ENCODE assay signal across 1 cellular context in genomic region chr3:101676219-101676764, GRCh38.
TF ChIP-seq lines count a peak whose summit lies in the region.

No MANE protein-coding gene starts in this region.

TF ChIP-seq in HepG2, 621 proteins besides CTCF, POLR2A, EP300 and RAD21 (continued from another document and continues in another):
- TF ChIP-seq ZNF800 (CRISPR knock-in tag; IDR thresholded peaks at IDR 0.05) (no peak), IKZF1 (IDR thresholded peaks at IDR 0.05) (no peak), ZNF567 (CRISPR knock-in tag; IDR thresholded peaks at IDR 0.05; ENCODE audit: borderline replicate concordance) (no peak), HNF4A (CRISPR knock-in tag; IDR thresholded peaks at IDR 0.05) (no peak), NFYB (CRISPR knock-in tag; IDR thresholded peaks at IDR 0.05) (no peak), ZNF431 (CRISPR knock-in tag; IDR thresholded peaks at IDR 0.05; ENCODE audit: borderline replicate concordance, low read depth) (0 out of 2 replicates have a peak, but pooled peaks have one; percentile 23), ZNF460 (CRISPR knock-in tag; IDR thresholded peaks at IDR 0.05; ENCODE audit: borderline replicate concordance) (no peak; the same call in 1 of the 2 replicates), ZSCAN25 (CRISPR knock-in tag; IDR thresholded peaks at IDR 0.05) (no peak), CREM (IDR thresholded peaks at IDR 0.05) (no peak), CREM (CRISPR knock-in tag; IDR thresholded peaks at IDR 0.05) (no peak), RBM22 (optimal IDR thresholded peaks at IDR 0.05; ENCODE audit: low read length) (no peak), TBL1XR1 (IDR thresholded peaks at IDR 0.05; ENCODE audit: borderline replicate concordance, low read length, partially characterized antibody) (no peak), CHD4 (IDR thresholded peaks at IDR 0.05; ENCODE audit: borderline replicate concordance, low read length) (no peak), TFDP1 (CRISPR knock-in tag; IDR thresholded peaks at IDR 0.05; ENCODE audit: borderline replicate concordance) (no peak), MBNL3 (CRISPR knock-in tag; conservative IDR thresholded peaks at IDR 0.05) (no peak), SYNCRIP (IDR thresholded peaks at IDR 0.05; ENCODE audit: insufficient read depth, low read depth, low read length) (no peak), CBFB (CRISPR knock-in tag; IDR thresholded peaks at IDR 0.05) (peak; percentile 26; the same call in 1 of the 2 replicates), ATF7 (IDR thresholded peaks at IDR 0.05) (no peak), ATF7 (CRISPR knock-in tag; IDR thresholded peaks at IDR 0.05) (no peak), MTA3 (CRISPR knock-in tag; IDR thresholded peaks at IDR 0.05) (no peak), ZNF512B (CRISPR knock-in tag; IDR thresholded peaks at IDR 0.05; ENCODE audit: borderline replicate concordance) (peak; percentile 85; the same call in 1 of the 2 replicates), GABPB1 (CRISPR knock-in tag; IDR thresholded peaks at IDR 0.05) (peak; percentile 83; the same call in 1 of the 2 replicates)
- TF ChIP-seq, protein P1, sequence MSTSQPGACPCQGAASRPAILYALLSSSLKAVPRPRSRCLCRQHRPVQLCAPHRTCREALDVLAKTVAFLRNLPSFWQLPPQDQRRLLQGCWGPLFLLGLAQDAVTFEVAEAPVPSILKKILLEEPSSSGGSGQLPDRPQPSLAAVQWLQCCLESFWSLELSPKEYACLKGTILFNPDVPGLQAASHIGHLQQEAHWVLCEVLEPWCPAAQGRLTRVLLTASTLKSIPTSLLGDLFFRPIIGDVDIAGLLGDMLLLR (CRISPR knock-in tag; IDR thresholded peaks at IDR 0.05) = no peak
- TF ChIP-seq, protein P2, sequence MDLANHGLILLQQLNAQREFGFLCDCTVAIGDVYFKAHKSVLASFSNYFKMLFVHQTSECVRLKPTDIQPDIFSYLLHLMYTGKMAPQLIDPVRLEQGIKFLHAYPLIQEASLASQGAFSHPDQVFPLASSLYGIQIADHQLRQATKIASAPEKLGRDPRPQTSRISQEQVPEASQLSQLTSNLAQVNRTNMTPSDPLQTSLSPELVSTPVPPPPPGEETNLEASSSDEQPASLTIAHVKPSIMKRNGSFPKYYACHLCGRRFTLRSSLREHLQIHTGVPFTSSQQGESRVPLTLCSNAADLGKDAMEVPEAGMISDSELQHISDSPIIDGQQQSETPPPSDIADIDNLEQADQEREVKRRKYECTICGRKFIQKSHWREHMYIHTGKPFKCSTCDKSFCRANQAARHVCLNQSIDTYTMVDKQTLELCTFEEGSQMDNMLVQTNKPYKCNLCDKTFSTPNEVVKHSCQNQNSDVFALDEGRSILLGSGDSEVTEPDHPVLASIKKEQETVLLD (CRISPR knock-in tag; IDR thresholded peaks at IDR 0.05; ENCODE audit: low read depth) = peak; percentile 58; the same call in 1 of the 2 replicates
- TF ChIP-seq, protein P3, sequence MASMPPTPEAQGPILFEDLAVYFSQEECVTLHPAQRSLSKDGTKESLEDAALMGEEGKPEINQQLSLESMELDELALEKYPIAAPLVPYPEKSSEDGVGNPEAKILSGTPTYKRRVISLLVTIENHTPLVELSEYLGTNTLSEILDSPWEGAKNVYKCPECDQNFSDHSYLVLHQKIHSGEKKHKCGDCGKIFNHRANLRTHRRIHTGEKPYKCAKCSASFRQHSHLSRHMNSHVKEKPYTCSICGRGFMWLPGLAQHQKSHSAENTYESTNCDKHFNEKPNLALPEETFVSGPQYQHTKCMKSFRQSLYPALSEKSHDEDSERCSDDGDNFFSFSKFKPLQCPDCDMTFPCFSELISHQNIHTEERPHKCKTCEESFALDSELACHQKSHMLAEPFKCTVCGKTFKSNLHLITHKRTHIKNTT (CRISPR knock-in tag; IDR thresholded peaks at IDR 0.05) = no peak
- TF ChIP-seq, protein P4, sequence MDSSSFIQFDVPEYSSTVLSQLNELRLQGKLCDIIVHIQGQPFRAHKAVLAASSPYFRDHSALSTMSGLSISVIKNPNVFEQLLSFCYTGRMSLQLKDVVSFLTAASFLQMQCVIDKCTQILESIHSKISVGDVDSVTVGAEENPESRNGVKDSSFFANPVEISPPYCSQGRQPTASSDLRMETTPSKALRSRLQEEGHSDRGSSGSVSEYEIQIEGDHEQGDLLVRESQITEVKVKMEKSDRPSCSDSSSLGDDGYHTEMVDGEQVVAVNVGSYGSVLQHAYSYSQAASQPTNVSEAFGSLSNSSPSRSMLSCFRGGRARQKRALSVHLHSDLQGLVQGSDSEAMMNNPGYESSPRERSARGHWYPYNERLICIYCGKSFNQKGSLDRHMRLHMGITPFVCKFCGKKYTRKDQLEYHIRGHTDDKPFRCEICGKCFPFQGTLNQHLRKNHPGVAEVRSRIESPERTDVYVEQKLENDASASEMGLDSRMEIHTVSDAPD (CRISPR knock-in tag; IDR thresholded peaks at IDR 0.05) = peak; percentile 70; the same call in 1 of the 2 replicates
- TF ChIP-seq, protein P5, sequence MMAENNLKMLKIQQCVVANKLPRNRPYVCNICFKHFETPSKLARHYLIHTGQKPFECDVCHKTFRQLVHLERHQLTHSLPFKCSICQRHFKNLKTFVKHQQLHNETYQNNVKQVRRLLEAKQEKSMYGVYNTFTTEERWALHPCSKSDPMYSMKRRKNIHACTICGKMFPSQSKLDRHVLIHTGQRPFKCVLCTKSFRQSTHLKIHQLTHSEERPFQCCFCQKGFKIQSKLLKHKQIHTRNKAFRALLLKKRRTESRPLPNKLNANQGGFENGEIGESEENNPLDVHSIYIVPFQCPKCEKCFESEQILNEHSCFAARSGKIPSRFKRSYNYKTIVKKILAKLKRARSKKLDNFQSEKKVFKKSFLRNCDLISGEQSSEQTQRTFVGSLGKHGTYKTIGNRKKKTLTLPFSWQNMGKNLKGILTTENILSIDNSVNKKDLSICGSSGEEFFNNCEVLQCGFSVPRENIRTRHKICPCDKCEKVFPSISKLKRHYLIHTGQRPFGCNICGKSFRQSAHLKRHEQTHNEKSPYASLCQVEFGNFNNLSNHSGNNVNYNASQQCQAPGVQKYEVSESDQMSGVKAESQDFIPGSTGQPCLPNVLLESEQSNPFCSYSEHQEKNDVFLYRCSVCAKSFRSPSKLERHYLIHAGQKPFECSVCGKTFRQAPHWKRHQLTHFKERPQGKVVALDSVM (CRISPR knock-in tag; IDR thresholded peaks at IDR 0.05) = no peak
- TF ChIP-seq, protein P6, sequence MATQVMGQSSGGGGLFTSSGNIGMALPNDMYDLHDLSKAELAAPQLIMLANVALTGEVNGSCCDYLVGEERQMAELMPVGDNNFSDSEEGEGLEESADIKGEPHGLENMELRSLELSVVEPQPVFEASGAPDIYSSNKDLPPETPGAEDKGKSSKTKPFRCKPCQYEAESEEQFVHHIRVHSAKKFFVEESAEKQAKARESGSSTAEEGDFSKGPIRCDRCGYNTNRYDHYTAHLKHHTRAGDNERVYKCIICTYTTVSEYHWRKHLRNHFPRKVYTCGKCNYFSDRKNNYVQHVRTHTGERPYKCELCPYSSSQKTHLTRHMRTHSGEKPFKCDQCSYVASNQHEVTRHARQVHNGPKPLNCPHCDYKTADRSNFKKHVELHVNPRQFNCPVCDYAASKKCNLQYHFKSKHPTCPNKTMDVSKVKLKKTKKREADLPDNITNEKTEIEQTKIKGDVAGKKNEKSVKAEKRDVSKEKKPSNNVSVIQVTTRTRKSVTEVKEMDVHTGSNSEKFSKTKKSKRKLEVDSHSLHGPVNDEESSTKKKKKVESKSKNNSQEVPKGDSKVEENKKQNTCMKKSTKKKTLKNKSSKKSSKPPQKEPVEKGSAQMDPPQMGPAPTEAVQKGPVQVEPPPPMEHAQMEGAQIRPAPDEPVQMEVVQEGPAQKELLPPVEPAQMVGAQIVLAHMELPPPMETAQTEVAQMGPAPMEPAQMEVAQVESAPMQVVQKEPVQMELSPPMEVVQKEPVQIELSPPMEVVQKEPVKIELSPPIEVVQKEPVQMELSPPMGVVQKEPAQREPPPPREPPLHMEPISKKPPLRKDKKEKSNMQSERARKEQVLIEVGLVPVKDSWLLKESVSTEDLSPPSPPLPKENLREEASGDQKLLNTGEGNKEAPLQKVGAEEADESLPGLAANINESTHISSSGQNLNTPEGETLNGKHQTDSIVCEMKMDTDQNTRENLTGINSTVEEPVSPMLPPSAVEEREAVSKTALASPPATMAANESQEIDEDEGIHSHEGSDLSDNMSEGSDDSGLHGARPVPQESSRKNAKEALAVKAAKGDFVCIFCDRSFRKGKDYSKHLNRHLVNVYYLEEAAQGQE (IDR thresholded peaks at IDR 0.05; ENCODE audit: borderline replicate concordance in 1 of 2, low read depth in 1 of 2, low read length in 2 of 2) = no peak
- TF ChIP-seq, protein P7, sequence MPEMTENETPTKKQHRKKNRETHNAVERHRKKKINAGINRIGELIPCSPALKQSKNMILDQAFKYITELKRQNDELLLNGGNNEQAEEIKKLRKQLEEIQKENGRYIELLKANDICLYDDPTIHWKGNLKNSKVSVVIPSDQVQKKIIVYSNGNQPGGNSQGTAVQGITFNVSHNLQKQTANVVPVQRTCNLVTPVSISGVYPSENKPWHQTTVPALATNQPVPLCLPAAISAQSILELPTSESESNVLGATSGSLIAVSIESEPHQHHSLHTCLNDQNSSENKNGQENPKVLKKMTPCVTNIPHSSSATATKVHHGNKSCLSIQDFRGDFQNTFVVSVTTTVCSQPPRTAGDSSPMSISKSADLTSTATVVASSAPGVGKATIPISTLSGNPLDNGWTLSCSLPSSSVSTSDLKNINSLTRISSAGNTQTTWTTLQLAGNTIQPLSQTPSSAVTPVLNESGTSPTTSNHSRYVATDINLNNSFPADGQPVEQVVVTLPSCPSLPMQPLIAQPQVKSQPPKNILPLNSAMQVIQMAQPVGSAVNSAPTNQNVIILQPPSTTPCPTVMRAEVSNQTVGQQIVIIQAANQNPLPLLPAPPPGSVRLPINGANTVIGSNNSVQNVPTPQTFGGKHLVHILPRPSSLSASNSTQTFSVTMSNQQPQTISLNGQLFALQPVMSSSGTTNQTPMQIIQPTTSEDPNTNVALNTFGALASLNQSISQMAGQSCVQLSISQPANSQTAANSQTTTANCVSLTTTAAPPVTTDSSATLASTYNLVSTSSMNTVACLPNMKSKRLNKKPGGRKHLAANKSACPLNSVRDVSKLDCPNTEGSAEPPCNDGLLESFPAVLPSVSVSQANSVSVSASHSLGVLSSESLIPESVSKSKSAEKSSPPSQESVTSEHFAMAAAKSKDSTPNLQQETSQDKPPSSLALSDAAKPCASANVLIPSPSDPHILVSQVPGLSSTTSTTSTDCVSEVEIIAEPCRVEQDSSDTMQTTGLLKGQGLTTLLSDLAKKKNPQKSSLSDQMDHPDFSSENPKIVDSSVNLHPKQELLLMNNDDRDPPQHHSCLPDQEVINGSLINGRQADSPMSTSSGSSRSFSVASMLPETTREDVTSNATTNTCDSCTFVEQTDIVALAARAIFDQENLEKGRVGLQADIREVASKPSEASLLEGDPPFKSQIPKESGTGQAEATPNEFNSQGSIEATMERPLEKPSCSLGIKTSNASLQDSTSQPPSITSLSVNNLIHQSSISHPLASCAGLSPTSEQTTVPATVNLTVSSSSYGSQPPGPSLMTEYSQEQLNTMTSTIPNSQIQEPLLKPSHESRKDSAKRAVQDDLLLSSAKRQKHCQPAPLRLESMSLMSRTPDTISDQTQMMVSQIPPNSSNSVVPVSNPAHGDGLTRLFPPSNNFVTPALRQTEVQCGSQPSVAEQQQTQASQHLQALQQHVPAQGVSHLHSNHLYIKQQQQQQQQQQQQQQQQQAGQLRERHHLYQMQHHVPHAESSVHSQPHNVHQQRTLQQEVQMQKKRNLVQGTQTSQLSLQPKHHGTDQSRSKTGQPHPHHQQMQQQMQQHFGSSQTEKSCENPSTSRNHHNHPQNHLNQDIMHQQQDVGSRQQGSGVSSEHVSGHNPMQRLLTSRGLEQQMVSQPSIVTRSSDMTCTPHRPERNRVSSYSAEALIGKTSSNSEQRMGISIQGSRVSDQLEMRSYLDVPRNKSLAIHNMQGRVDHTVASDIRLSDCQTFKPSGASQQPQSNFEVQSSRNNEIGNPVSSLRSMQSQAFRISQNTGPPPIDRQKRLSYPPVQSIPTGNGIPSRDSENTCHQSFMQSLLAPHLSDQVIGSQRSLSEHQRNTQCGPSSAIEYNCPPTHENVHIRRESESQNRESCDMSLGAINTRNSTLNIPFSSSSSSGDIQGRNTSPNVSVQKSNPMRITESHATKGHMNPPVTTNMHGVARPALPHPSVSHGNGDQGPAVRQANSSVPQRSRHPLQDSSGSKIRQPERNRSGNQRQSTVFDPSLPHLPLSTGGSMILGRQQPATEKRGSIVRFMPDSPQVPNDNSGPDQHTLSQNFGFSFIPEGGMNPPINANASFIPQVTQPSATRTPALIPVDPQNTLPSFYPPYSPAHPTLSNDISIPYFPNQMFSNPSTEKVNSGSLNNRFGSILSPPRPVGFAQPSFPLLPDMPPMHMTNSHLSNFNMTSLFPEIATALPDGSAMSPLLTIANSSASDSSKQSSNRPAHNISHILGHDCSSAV (CRISPR knock-in tag; IDR thresholded peaks at IDR 0.05; ENCODE audit: borderline replicate concordance) = no peak
